ENCODE assay signal across 19 cellular contexts in genomic region chr3:71402280-71402679, GRCh38.
"Had no signal": no experiment of that assay in that cellular context is flagged by ENCODE, and none has a peak within 500 bp of the region (broad histone marks: within the 10 kb centered on the region; RNA-seq: fewer than 3 reads in every experiment).

No MANE protein-coding gene starts in this region.

- H3K36me3 Mint-ChIP-seq: natural killer cell treated with Interleukin-12 subunit alpha and Interleukin-12 subunit beta and Interleukin-15 and Interleukin-18, amount 100 ng/mL, for 72 hours had no signal

- H3K4me3 ChIP-seq: dorsolateral prefrontal cortex, hepatocyte, left lung, mucosa of descending colon, prostate gland had no signal

- H3K27me3 Mint-ChIP-seq: activated CD8-positive, alpha-beta memory T cell treated with anti-CD3 and anti-CD28 coated beads, Interleukin-2, amount 10 ng/mL, durations not matched to agents 7 days and 5 days; natural killer cell treated with Interleukin-12 subunit alpha and Interleukin-12 subunit beta and Interleukin-15 and Interleukin-18, amount 100 ng/mL, for 72 hours had no signal

- H3K4me1 ChIP-seq: prostate gland had no signal

- H3K36me3 ChIP-seq: left lung, prostate gland had no signal

- H3K9me3 ChIP-seq: left lung, mucosa of descending colon, prostate gland had no signal

- H3K4me3 Mint-ChIP-seq: activated CD8-positive, alpha-beta memory T cell treated with anti-CD3 and anti-CD28 coated beads, Interleukin-2, amount 10 ng/mL, durations not matched to agents 7 days and 5 days; activated naive CD4-positive, alpha-beta T cell treated with anti-CD3 and anti-CD28 coated beads, Interleukin-2, amount 10 ng/mL, durations not matched to agents 7 days and 5 days; natural killer cell treated with Interleukin-12 subunit alpha and Interleukin-12 subunit beta and Interleukin-15 and Interleukin-18, amount 100 ng/mL, for 72 hours had no signal

- ATAC-seq: activated CD8-positive, alpha-beta memory T cell treated with anti-CD3 and anti-CD28 coated beads, Interleukin-2, amount 10 ng/mL, durations not matched to agents 7 days and 5 days; left lung; natural killer cell treated with Interleukin-12 subunit alpha and Interleukin-12 subunit beta and Interleukin-15 and Interleukin-18, amount 100 ng/mL, for 72 hours; right cardiac atrium had no signal

- H3K27ac ChIP-seq: dorsolateral prefrontal cortex, hepatocyte, left lung, prostate gland had no signal

- DNase-seq: activated CD4-positive, alpha-beta T cell treated with anti-CD3 and anti-CD28 coated beads for 1 hour; activated CD4-positive, alpha-beta T cell treated with anti-CD3 and anti-CD28 coated beads, Interleukin-2, amount 50 U/mL, for 4 hours; activated CD8-positive, alpha-beta memory T cell treated with anti-CD3 and anti-CD28 coated beads, Interleukin-2, amount 10 ng/mL, durations not matched to agents 7 days and 5 days; activated naive CD4-positive, alpha-beta T cell treated with anti-CD3 and anti-CD28 coated beads, Interleukin-2, amount 10 ng/mL, durations not matched to agents 7 days and 5 days; activated T-cell treated with anti-CD3 and anti-CD28 coated beads, Interleukin-2, amount 50 U/mL, for 1 hour; amniotic stem cell; dorsolateral prefrontal cortex; left lung; mammary epithelial cell; occipital lobe; right cardiac atrium; small intestine; stimulated activated CD4-positive, alpha-beta T cell treated with anti-CD3 and anti-CD28 coated beads, Interleukin-4, amount 100 ng/mL, for 4 hours; T1000 had no signal

- H3K27me3 ChIP-seq: dorsolateral prefrontal cortex, hepatocyte, left lung had no signal

- H3K27ac Mint-ChIP-seq: activated CD8-positive, alpha-beta memory T cell treated with anti-CD3 and anti-CD28 coated beads, Interleukin-2, amount 10 ng/mL, durations not matched to agents 7 days and 5 days; activated naive CD4-positive, alpha-beta T cell treated with anti-CD3 and anti-CD28 coated beads, Interleukin-2, amount 10 ng/mL, durations not matched to agents 7 days and 5 days; activated T-helper 2 cell treated with anti-CD3 and anti-CD28 coated beads, Interferon-gamma antibody, Interleukin-2, Interleukin-4, amounts not matched to agents 10 μg/mL and 5 μg/mL and 100 μg/mL, durations not matched to agents 14 hours and 24 hours and 36 hours had no signal

- H3K9me3 Mint-ChIP-seq: activated naive CD4-positive, alpha-beta T cell treated with anti-CD3 and anti-CD28 coated beads, Interleukin-2, amount 10 ng/mL, durations not matched to agents 7 days and 5 days; activated T-helper 2 cell treated with anti-CD3 and anti-CD28 coated beads, Interferon-gamma antibody, Interleukin-2, Interleukin-4, amounts not matched to agents 10 μg/mL and 5 μg/mL and 100 μg/mL, durations not matched to agents 14 hours and 24 hours and 36 hours; natural killer cell treated with Interleukin-12 subunit alpha and Interleukin-12 subunit beta and Interleukin-15 and Interleukin-18, amount 100 ng/mL, for 72 hours had no signal
